Comparison of ENCODE assay signal across 19 cellular contexts in genomic region chr20:60192351-60192750, GRCh38.
"Had no signal": no experiment of that assay in that cellular context is flagged by ENCODE, and none has a peak within 500 bp of the region (broad histone marks: within the 10 kb centered on the region; RNA-seq: fewer than 3 reads in every experiment).

No MANE protein-coding gene starts in this region.

- H3K27ac ChIP-seq: esophagus squamous epithelium, gastrocnemius medialis, heart right ventricle, parathyroid adenoma, prostate gland, right lobe of liver, tibial artery, upper lobe of left lung, uterus had no signal

- H3K36me3 ChIP-seq: esophagus squamous epithelium, gastrocnemius medialis, heart right ventricle, prostate gland, right lobe of liver, tibial artery, upper lobe of left lung, uterus had no signal

- H3K27me3 ChIP-seq: gastrocnemius medialis, right lobe of liver, tibial artery, upper lobe of left lung, uterus had no signal

- H3K4me3 ChIP-seq: esophagus squamous epithelium, gastrocnemius medialis, heart right ventricle, prostate gland, right lobe of liver, tibial artery, upper lobe of left lung, uterus had no signal

- DNase-seq: effector memory CD8-positive, alpha-beta T cell; esophagus squamous epithelium; gastrocnemius medialis; heart right ventricle; hypothalamus; kidney glomerular epithelial cell; mammary epithelial cell; naive thymus-derived CD4-positive, alpha-beta T cell; nephron progenitor cell; retina; right lobe of liver; stimulated activated CD4-positive, alpha-beta T cell treated with anti-CD3 and anti-CD28 coated beads, Interleukin-4, amount 100 ng/mL, for 1 hour; stimulated activated CD8-positive, alpha-beta memory T cell treated with anti-CD3 and anti-CD28 coated beads, Interleukin-4, amount 100 ng/mL, for 48 hours; stimulated activated naive CD8-positive, alpha-beta T cell treated with anti-CD3 and anti-CD28 coated beads, Interleukin-15, Interleukin-2, amounts not matched to agents 100 U/mL and 50 U/mL, for 24 hours; tibial artery; upper lobe of left lung; uterus had no signal

- H2AFZ ChIP-seq: parathyroid adenoma had no signal

- H3K9me3 ChIP-seq: esophagus squamous epithelium, gastrocnemius medialis, prostate gland, right lobe of liver, upper lobe of left lung, uterus had no signal

- H3K4me1 ChIP-seq: esophagus squamous epithelium, heart right ventricle, parathyroid adenoma, prostate gland, right lobe of liver, tibial artery, upper lobe of left lung, uterus had no signal

- H3K9ac ChIP-seq: parathyroid adenoma had no signal

- H3K79me2 ChIP-seq: parathyroid adenoma had no signal
